ENCODE assay signal across 17 cellular contexts in the genomic region with DNA sequence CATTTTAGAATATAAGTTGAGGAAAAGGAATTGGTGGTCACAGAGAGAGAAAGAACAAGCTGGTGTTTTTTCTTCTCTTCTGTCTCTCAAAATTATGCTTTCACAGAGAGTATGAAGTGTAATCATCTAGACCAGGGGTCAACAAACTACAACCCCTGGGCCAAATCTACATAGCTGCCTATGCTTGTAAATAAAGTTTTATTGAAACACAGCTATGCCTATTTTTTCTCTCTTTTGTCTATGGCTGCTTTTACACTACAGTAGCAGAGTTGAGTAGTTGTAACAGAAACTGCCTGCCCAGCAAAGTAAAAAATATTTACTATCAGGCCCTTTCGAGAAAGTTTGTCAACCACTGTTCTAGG. TPM values are rescaled to one million over a fixed set of nuclear protein-coding genes. Genes with fewer than 3 reads are reported as not detected.
DNase-seq lines count a peak whose midpoint lies in the region; ATAC-seq, FAIRE-seq and TF ChIP-seq lines count a peak whose summit lies in the region.
"Had no signal": no experiment of that assay in that cellular context is flagged by ENCODE, and none has a peak within 500 bp of the region (broad histone marks: within the 10 kb centered on the region; RNA-seq: fewer than 3 reads in every experiment).

No MANE protein-coding gene starts in this region.

- H3K9ac ChIP-seq in neural progenitor cell: no peak overlapping the region

- H3K36me3 ChIP-seq in neural progenitor cell: no peaks in the 10 kb centered on the region
- H3K36me3 ChIP-seq: SJCRH30, upper lobe of left lung had no signal

- peaks cover 8% of the 10 kb centered on the region for H3K4me1 ChIP-seq in neural progenitor cell

- H4K20me1 ChIP-seq in neural progenitor cell (ENCODE audit: low read depth): no peaks in the 10 kb centered on the region

- peaks cover 3% of the 10 kb centered on the region for H3F3A ChIP-seq in neural progenitor cell (ENCODE audit: low read depth)

- H3K9me3 Mint-ChIP-seq in activated CD8-positive, alpha-beta memory T cell treated with anti-CD3 and anti-CD28 coated beads, Interleukin-2, amount 10 ng/mL, durations not matched to agents 7 days and 5 days (ENCODE audit: low read depth): peaks cover 3% of the 10 kb centered on the region
- H3K9me3 Mint-ChIP-seq in activated naive CD8-positive, alpha-beta T cell treated with anti-CD3 and anti-CD28 coated beads, Interleukin-2, amount 10 ng/mL, durations not matched to agents 7 days and 5 days: no peaks in the 10 kb centered on the region
- peaks cover 3% of the 10 kb centered on the region for H3K9me3 Mint-ChIP-seq in natural killer cell treated with Interleukin-12 subunit alpha and Interleukin-12 subunit beta and Interleukin-15 and Interleukin-18, amount 100 ng/mL, for 72 hours
- peaks cover 18% of the 10 kb centered on the region for H3K9me3 Mint-ChIP-seq in neural progenitor cell

- no peaks in the 10 kb centered on the region for H3K9me3 ChIP-seq in neural progenitor cell (ENCODE audit: low read depth)
- H3K9me3 ChIP-seq: upper lobe of left lung had no signal

- H3K27me3 ChIP-seq in neural progenitor cell: no peaks in the 10 kb centered on the region
- H3K27me3 ChIP-seq: hepatocyte, SJCRH30, upper lobe of left lung had no signal

- no peak for ATAC-seq in activated CD8-positive, alpha-beta memory T cell treated with anti-CD3 and anti-CD28 coated beads, Interleukin-2, amount 10 ng/mL, durations not matched to agents 7 days and 5 days
- no peak for ATAC-seq in activated naive CD8-positive, alpha-beta T cell treated with anti-CD3 and anti-CD28 coated beads, Interleukin-2, amount 10 ng/mL, durations not matched to agents 7 days and 5 days (ENCODE audit: low read depth)
- ATAC-seq in natural killer cell treated with Interleukin-12 subunit alpha and Interleukin-12 subunit beta and Interleukin-15 and Interleukin-18, amount 100 ng/mL, for 72 hours: no peak

- no peak overlapping the region for H3K27ac ChIP-seq in neural progenitor cell
- H3K27ac ChIP-seq: hepatocyte, SJCRH30 had no signal

- peaks cover 53% of the 10 kb centered on the region for H3K4me1 Mint-ChIP-seq in activated CD8-positive, alpha-beta memory T cell treated with anti-CD3 and anti-CD28 coated beads, Interleukin-2, amount 10 ng/mL, durations not matched to agents 7 days and 5 days
- peaks cover 34% of the 10 kb centered on the region for H3K4me1 Mint-ChIP-seq in activated naive CD8-positive, alpha-beta T cell treated with anti-CD3 and anti-CD28 coated beads, Interleukin-2, amount 10 ng/mL, durations not matched to agents 7 days and 5 days
- peaks cover 41 to 45% of the 10 kb centered on the region in 2 donors for H3K4me1 Mint-ChIP-seq in natural killer cell treated with Interleukin-12 subunit alpha and Interleukin-12 subunit beta and Interleukin-15 and Interleukin-18, amount 100 ng/mL, for 72 hours (ENCODE audit: low read depth in 2 of 2)
- peaks cover 2% of the 10 kb centered on the region for H3K4me1 Mint-ChIP-seq in neural progenitor cell

- no peak overlapping the region for H3K4me3 Mint-ChIP-seq in activated CD8-positive, alpha-beta memory T cell treated with anti-CD3 and anti-CD28 coated beads, Interleukin-2, amount 10 ng/mL, durations not matched to agents 7 days and 5 days
- no peak overlapping the region for H3K4me3 Mint-ChIP-seq in activated naive CD8-positive, alpha-beta T cell treated with anti-CD3 and anti-CD28 coated beads, Interleukin-2, amount 10 ng/mL, durations not matched to agents 7 days and 5 days
- peak overlapping the region; percentile 9 for H3K4me3 Mint-ChIP-seq in natural killer cell treated with Interleukin-12 subunit alpha and Interleukin-12 subunit beta and Interleukin-15 and Interleukin-18, amount 100 ng/mL, for 72 hours
- no peak overlapping the region for H3K4me3 Mint-ChIP-seq in neural progenitor cell

- no peak overlapping the region for H3K4me2 ChIP-seq in neural progenitor cell
- H3K4me2 ChIP-seq: hepatocyte had no signal

- no peaks in the 10 kb centered on the region for H3K27me3 Mint-ChIP-seq in activated CD8-positive, alpha-beta memory T cell treated with anti-CD3 and anti-CD28 coated beads, Interleukin-2, amount 10 ng/mL, durations not matched to agents 7 days and 5 days
- H3K27me3 Mint-ChIP-seq in activated naive CD8-positive, alpha-beta T cell treated with anti-CD3 and anti-CD28 coated beads, Interleukin-2, amount 10 ng/mL, durations not matched to agents 7 days and 5 days: no peaks in the 10 kb centered on the region
- H3K27me3 Mint-ChIP-seq in natural killer cell treated with Interleukin-12 subunit alpha and Interleukin-12 subunit beta and Interleukin-15 and Interleukin-18, amount 100 ng/mL, for 72 hours: peaks cover 0 to 11% of the 10 kb centered on the region in 2 donors
- H3K27me3 Mint-ChIP-seq in neural progenitor cell (ENCODE audit: insufficient read depth, low read depth): peaks cover 2% of the 10 kb centered on the region

- H3K36me3 Mint-ChIP-seq in activated CD8-positive, alpha-beta memory T cell treated with anti-CD3 and anti-CD28 coated beads, Interleukin-2, amount 10 ng/mL, durations not matched to agents 7 days and 5 days: peaks cover 13% of the 10 kb centered on the region
- H3K36me3 Mint-ChIP-seq in activated naive CD8-positive, alpha-beta T cell treated with anti-CD3 and anti-CD28 coated beads, Interleukin-2, amount 10 ng/mL, durations not matched to agents 7 days and 5 days: peaks cover 12% of the 10 kb centered on the region
- H3K36me3 Mint-ChIP-seq in natural killer cell treated with Interleukin-12 subunit alpha and Interleukin-12 subunit beta and Interleukin-15 and Interleukin-18, amount 100 ng/mL, for 72 hours: peaks cover 6% of the 10 kb centered on the region
- H3K36me3 Mint-ChIP-seq in neural progenitor cell: no peaks in the 10 kb centered on the region

- no peak overlapping the region for H3K4me3 ChIP-seq in neural progenitor cell
- H3K4me3 ChIP-seq: hepatocyte, SJCRH30, skin epidermis, upper lobe of left lung had no signal

- FAIRE-seq in GM19239 (lab: Jason Lieb, UNC) (peak; percentile 95), urothelium cell line (lab: Jason Lieb, UNC) (no peak)

- TF ChIP-seq CTCF in neural progenitor cell (IDR thresholded peaks at IDR 0.05): no peak

- H2AFZ ChIP-seq in neural progenitor cell (replicated peaks): no peak overlapping the region
- H2AFZ ChIP-seq: hepatocyte had no signal

- CTCF ChIA-PET in activated CD8-positive, alpha-beta memory T cell treated with anti-CD3 and anti-CD28 coated beads, Interleukin-2, amount 10 ng/mL, durations not matched to agents 7 days and 5 days (lab: Charles Lee): interaction anchor here (0.6 to 1.2 kb wide), 3 partner anchors 12 to 28 kb away, joined by 3 to 6 read pairs (median 5); no protein-coding TSS in a partner anchor

- DNase-seq in activated CD8-positive, alpha-beta memory T cell treated with anti-CD3 and anti-CD28 coated beads, Interleukin-2, amount 10 ng/mL, durations not matched to agents 7 days and 5 days: no peak
- DNase-seq in activated CD8-positive, alpha-beta memory T cell treated with anti-CD3 and anti-CD28 coated beads, Interleukin-2, amount 50 U/mL, for 48 hours: no peak
- DNase-seq in GM19239 (ENCODE audit: insufficient read length, low spot score) (no peak), NCI-H748 (lab: John Stamatoyannopoulos, UW; ENCODE audit: unreplicated experiment) (no peak), urothelium cell line (ENCODE audit: low spot score) (no peak), neural progenitor cell (ENCODE audit: low spot score) (no peak)
- DNase-seq in activated naive CD8-positive, alpha-beta T cell treated with anti-CD3 and anti-CD28 coated beads, Interleukin-2, amount 10 ng/mL, durations not matched to agents 7 days and 5 days: no peak
- DNase-seq in natural killer cell treated with Interleukin-12 subunit alpha and Interleukin-12 subunit beta and Interleukin-15 and Interleukin-18, amount 100 ng/mL, for 72 hours (ENCODE audit: low spot score): no peak
- DNase-seq: EL, NCI-H2029, NCI-H510A treated with DMSO at 0.1 percent for 48 hours, SJCRH30, upper lobe of left lung had no signal

- POLR2A ChIA-PET in activated naive CD8-positive, alpha-beta T cell treated with anti-CD3 and anti-CD28 coated beads, Interleukin-2, amount 10 ng/mL, durations not matched to agents 7 days and 5 days (lab: Charles Lee): interaction anchor here (0.6 to 1.8 kb wide), 13 partner anchors 9 to 104 kb away, joined by 3 to 7 read pairs (median 3); no protein-coding TSS in a partner anchor

- H3K27ac Mint-ChIP-seq in activated CD8-positive, alpha-beta memory T cell treated with anti-CD3 and anti-CD28 coated beads, Interleukin-2, amount 10 ng/mL, durations not matched to agents 7 days and 5 days: peak overlapping the region; percentile 78
- H3K27ac Mint-ChIP-seq in activated naive CD8-positive, alpha-beta T cell treated with anti-CD3 and anti-CD28 coated beads, Interleukin-2, amount 10 ng/mL, durations not matched to agents 7 days and 5 days: peak overlapping the region; percentile 77
- peak overlapping the region; percentile 72 to 76 for H3K27ac Mint-ChIP-seq in natural killer cell treated with Interleukin-12 subunit alpha and Interleukin-12 subunit beta and Interleukin-15 and Interleukin-18, amount 100 ng/mL, for 72 hours
- H3K27ac Mint-ChIP-seq in neural progenitor cell: no peak overlapping the region

- H3K79me2 ChIP-seq in neural progenitor cell (ENCODE audit: low read depth): no peaks in the 10 kb centered on the region
- H3K79me2 ChIP-seq: hepatocyte had no signal

RNA-seq across cellular contexts. Expression of gene FAM9C, which starts 6.7 kb away (rescaled TPM):
- not detected for total RNA-seq in activated CD8-positive, alpha-beta memory T cell treated with anti-CD3 and anti-CD28 coated beads, Interleukin-2, amount 10 ng/mL, durations not matched to agents 7 days and 5 days
- total RNA-seq in activated naive CD8-positive, alpha-beta T cell treated with anti-CD3 and anti-CD28 coated beads, Interleukin-2, amount 10 ng/mL, durations not matched to agents 7 days and 5 days: not detected
- not detected for total RNA-seq in natural killer cell treated with Interleukin-12 subunit alpha and Interleukin-12 subunit beta and Interleukin-15 and Interleukin-18, amount 100 ng/mL, for 72 hours
- not detected in 2 replicates for total RNA-seq in neural progenitor cell (ENCODE audit: low replicate concordance)
- total RNA-seq: A673; activated CD8-positive, alpha-beta memory T cell treated with anti-CD3 and anti-CD28 coated beads for 36 hours; hepatocyte had no signal
